ENCODE assay signal across 18 cellular contexts in the genomic region with DNA sequence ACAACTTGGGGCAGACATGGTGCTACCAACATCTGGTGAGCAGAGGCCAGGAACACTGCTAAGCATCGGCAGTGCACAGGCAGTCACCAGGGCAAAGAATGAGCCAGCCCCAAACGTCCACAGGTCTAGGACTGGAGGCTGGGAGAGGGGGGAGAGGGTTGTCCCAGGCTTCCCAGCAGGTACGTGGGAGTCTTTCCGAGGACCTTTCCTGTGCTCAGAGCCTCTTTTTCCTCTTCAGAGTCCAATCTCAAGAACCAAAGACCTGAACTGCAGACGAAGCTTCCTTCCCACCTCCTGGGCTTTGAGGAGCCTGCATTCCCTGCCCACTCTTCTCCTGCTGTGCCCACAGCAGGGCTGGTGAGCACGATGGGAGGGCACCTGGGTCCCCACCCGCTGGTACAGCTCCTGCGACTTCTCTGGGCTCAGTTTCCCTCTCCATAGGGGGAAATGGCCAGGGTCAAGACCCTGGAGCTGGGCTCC. TPM values are rescaled to one million over a fixed set of nuclear protein-coding genes. Genes with fewer than 3 reads are reported as not detected.
"Had no signal": no experiment of that assay in that cellular context is flagged by ENCODE, and none has a peak within 500 bp of the region (broad histone marks: within the 10 kb centered on the region; RNA-seq: fewer than 3 reads in every experiment).

No MANE protein-coding gene starts in this region.

- ATAC-seq: activated T-helper 17 cell treated with anti-CD3 and anti-CD28 coated beads, Interleukin-2, amount 50 U/mL, for 72 hours; natural killer cell had no signal

- H3K4me3 ChIP-seq: colonic mucosa, tibial nerve, vagina had no signal

- H3K9me3 Mint-ChIP-seq: activated naive CD8-positive, alpha-beta T cell treated with anti-CD3 and anti-CD28 coated beads, Interleukin-2, amount 10 ng/mL, durations not matched to agents 7 days and 5 days; activated T-helper 17 cell treated with anti-CD3 and anti-CD28 coated beads, Interleukin-2, amount 50 U/mL, for 72 hours; memory B cell; natural killer cell; stimulated activated naive CD8-positive, alpha-beta T cell treated with anti-CD3 and anti-CD28 coated beads, Interleukin-15, Interleukin-2, amounts not matched to agents 100 ng/mL and 50 ng/mL, for 24 hours had no signal

- H3K27me3 Mint-ChIP-seq: stimulated activated naive CD8-positive, alpha-beta T cell treated with anti-CD3 and anti-CD28 coated beads, Interleukin-15, Interleukin-2, amounts not matched to agents 100 ng/mL and 50 ng/mL, for 24 hours had no signal

- H3K27ac Mint-ChIP-seq: activated naive CD8-positive, alpha-beta T cell treated with anti-CD3 and anti-CD28 coated beads, Interleukin-2, amount 10 ng/mL, durations not matched to agents 7 days and 5 days; activated T-helper 17 cell treated with anti-CD3 and anti-CD28 coated beads, Interleukin-2, amount 50 U/mL, for 72 hours; memory B cell; natural killer cell; stimulated activated naive CD8-positive, alpha-beta T cell treated with anti-CD3 and anti-CD28 coated beads, Interleukin-15, Interleukin-2, amounts not matched to agents 100 ng/mL and 50 ng/mL, for 24 hours had no signal

- H3K27ac ChIP-seq: colonic mucosa, tibial nerve, vagina, VCaP had no signal

- H3K36me3 ChIP-seq: colonic mucosa, tibial nerve, vagina had no signal

- H3K9me3 ChIP-seq: colonic mucosa, vagina had no signal

- DNase-seq: activated CD4-positive, alpha-beta T cell treated with anti-CD3 and anti-CD28 coated beads, Interleukin-2, amount 50 U/mL, for 1 hour; activated CD4-positive, CD25-positive, alpha-beta regulatory T cell treated with anti-CD3 and anti-CD28 coated beads, Interleukin-2, amount 50 U/mL, for 72 hours; activated naive CD4-positive, alpha-beta T cell treated with Interleukin-2 at 50 U/mL for 16 hours; activated naive CD8-positive, alpha-beta T cell treated with anti-CD3 and anti-CD28 coated beads, Interleukin-2, amount 10 ng/mL, durations not matched to agents 7 days and 5 days; amygdala; central memory CD4-positive, alpha-beta T cell; colonic mucosa; natural killer cell; nucleus accumbens; T-helper 2 cell had no signal

- H3K4me1 ChIP-seq: colonic mucosa, tibial nerve, vagina had no signal

- H3K27me3 ChIP-seq: colonic mucosa, tibial nerve, vagina had no signal

- H3K4me3 Mint-ChIP-seq: activated naive CD8-positive, alpha-beta T cell treated with anti-CD3 and anti-CD28 coated beads, Interleukin-2, amount 10 ng/mL, durations not matched to agents 7 days and 5 days; activated T-helper 17 cell treated with anti-CD3 and anti-CD28 coated beads, Interleukin-2, amount 50 U/mL, for 72 hours; memory B cell; natural killer cell; stimulated activated naive CD8-positive, alpha-beta T cell treated with anti-CD3 and anti-CD28 coated beads, Interleukin-15, Interleukin-2, amounts not matched to agents 100 ng/mL and 50 ng/mL, for 24 hours had no signal

- H3K4me1 Mint-ChIP-seq: activated naive CD8-positive, alpha-beta T cell treated with anti-CD3 and anti-CD28 coated beads, Interleukin-2, amount 10 ng/mL, durations not matched to agents 7 days and 5 days; activated T-helper 17 cell treated with anti-CD3 and anti-CD28 coated beads, Interleukin-2, amount 50 U/mL, for 72 hours; memory B cell; natural killer cell had no signal

- H3K36me3 Mint-ChIP-seq: activated naive CD8-positive, alpha-beta T cell treated with anti-CD3 and anti-CD28 coated beads, Interleukin-2, amount 10 ng/mL, durations not matched to agents 7 days and 5 days; memory B cell; natural killer cell had no signal

RNA-seq across cellular contexts. Expression of a gene that starts 48.7 kb away (rescaled TPM):
- total RNA-seq: activated naive CD8-positive, alpha-beta T cell treated with anti-CD3 and anti-CD28 coated beads, Interleukin-2, amount 10 ng/mL, durations not matched to agents 7 days and 5 days; activated T-helper 17 cell treated with anti-CD3 and anti-CD28 coated beads, Interleukin-2, amount 50 U/mL, for 72 hours; frontal cortex; kidney epithelial cell; natural killer cell; tibial nerve had no signal

RNA-seq across cellular contexts. Expression of a gene that starts 50.5 kb away (rescaled TPM):
- total RNA-seq: activated naive CD8-positive, alpha-beta T cell treated with anti-CD3 and anti-CD28 coated beads, Interleukin-2, amount 10 ng/mL, durations not matched to agents 7 days and 5 days; activated T-helper 17 cell treated with anti-CD3 and anti-CD28 coated beads, Interleukin-2, amount 50 U/mL, for 72 hours had no signal
